In the genomic region with DNA sequence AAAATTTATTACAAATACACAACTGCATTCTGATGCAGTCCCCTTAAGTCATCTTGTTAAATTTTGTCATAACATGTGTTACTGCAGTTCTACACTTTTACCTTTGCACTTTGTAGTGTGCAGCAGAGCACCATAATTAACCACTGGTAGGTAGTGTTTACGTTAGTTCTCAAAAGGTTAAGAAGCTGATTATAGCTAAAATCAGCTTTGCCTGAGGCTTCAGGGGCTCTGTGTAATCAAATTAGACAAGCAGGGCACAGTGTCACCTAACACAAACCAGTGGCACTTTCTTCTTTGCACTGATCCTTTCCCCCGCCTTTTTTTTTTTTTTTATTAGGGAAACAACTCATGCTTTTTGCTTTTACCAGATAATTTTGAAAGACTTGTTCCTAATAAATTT, we compare ENCODE assay signal across 1 cellular context.
TF ChIP-seq lines count a peak whose summit lies in the region.

No MANE protein-coding gene starts in this region.

TF ChIP-seq in SK-N-SH treated with all-trans-retinoic acid at 6 μM for 48 hours, 23 proteins besides CTCF, POLR2A, EP300 and RAD21 (continued from another document):
- TF ChIP-seq, protein P1, sequence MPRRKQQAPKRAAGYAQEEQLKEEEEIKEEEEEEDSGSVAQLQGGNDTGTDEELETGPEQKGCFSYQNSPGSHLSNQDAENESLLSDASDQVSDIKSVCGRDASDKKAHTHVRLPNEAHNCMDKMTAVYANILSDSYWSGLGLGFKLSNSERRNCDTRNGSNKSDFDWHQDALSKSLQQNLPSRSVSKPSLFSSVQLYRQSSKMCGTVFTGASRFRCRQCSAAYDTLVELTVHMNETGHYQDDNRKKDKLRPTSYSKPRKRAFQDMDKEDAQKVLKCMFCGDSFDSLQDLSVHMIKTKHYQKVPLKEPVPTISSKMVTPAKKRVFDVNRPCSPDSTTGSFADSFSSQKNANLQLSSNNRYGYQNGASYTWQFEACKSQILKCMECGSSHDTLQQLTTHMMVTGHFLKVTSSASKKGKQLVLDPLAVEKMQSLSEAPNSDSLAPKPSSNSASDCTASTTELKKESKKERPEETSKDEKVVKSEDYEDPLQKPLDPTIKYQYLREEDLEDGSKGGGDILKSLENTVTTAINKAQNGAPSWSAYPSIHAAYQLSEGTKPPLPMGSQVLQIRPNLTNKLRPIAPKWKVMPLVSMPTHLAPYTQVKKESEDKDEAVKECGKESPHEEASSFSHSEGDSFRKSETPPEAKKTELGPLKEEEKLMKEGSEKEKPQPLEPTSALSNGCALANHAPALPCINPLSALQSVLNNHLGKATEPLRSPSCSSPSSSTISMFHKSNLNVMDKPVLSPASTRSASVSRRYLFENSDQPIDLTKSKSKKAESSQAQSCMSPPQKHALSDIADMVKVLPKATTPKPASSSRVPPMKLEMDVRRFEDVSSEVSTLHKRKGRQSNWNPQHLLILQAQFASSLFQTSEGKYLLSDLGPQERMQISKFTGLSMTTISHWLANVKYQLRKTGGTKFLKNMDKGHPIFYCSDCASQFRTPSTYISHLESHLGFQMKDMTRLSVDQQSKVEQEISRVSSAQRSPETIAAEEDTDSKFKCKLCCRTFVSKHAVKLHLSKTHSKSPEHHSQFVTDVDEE (CRISPR knock-in tag; IDR thresholded peaks at IDR 0.05) = no peak
- TF ChIP-seq OSR1 (CRISPR knock-in tag; IDR thresholded peaks at IDR 0.05) (no peak), TOX (CRISPR knock-in tag; IDR thresholded peaks at IDR 0.05; ENCODE audit: borderline replicate concordance) (no peak), ZC3H10 (CRISPR knock-in tag; IDR thresholded peaks at IDR 0.05) (no peak), BACH2 (CRISPR knock-in tag; IDR thresholded peaks at IDR 0.05; ENCODE audit: borderline replicate concordance) (no peak), ZFP30 (CRISPR knock-in tag; IDR thresholded peaks at IDR 0.05) (no peak)
